ENCODE assay signal across 12 cellular contexts in genomic region chr2:191478754-191479679, GRCh38.
A peak's percentile ranks its signal among the peaks of the same experiment; 100 is the strongest.
DNase-seq lines count a peak whose midpoint lies in the region; TF ChIP-seq lines count a peak whose summit lies in the region.
"Had no signal": no experiment of that assay in that cellular context is flagged by ENCODE, and none has a peak within 500 bp of the region (broad histone marks: within the 10 kb centered on the region; RNA-seq: fewer than 3 reads in every experiment).

No MANE protein-coding gene starts in this region.

- H3K4me3 Mint-ChIP-seq in glutamatergic neuron (ENCODE audit: unreplicated experiment) (peak overlapping the region; percentile 48), CD14-positive monocyte (no peak overlapping the region)
- H3K4me3 Mint-ChIP-seq: activated naive CD8-positive, alpha-beta T cell treated with anti-CD3 and anti-CD28 coated beads, Interleukin-2, amount 10 ng/mL, durations not matched to agents 7 days and 5 days; immature natural killer cell had no signal

- H3K27ac Mint-ChIP-seq in glutamatergic neuron (ENCODE audit: unreplicated experiment), result peak overlapping the region; percentile 93
- no peak overlapping the region for H3K27ac Mint-ChIP-seq in CD14-positive monocyte
- H3K27ac Mint-ChIP-seq: activated naive CD8-positive, alpha-beta T cell treated with anti-CD3 and anti-CD28 coated beads, Interleukin-2, amount 10 ng/mL, durations not matched to agents 7 days and 5 days; immature natural killer cell had no signal

- peak; percentile 90 for DNase-seq in ELF-1 (ENCODE audit: low read depth, low spot score)
- DNase-seq in NCI-H82 treated with DMSO at 0.1 percent for 48 hours (lab: John Stamatoyannopoulos, UW; ENCODE audit: unreplicated experiment), result peak; percentile 36
- peak; percentile 50 for DNase-seq in glutamatergic neuron
- DNase-seq in pons (ENCODE audit: low spot score), result peak; percentile 26
- no peak for DNase-seq in head of caudate nucleus
- DNase-seq in NCI-H2029 (lab: John Stamatoyannopoulos, UW), result no peak
- DNase-seq in globus pallidus (ENCODE audit: low spot score), result no peak
- no peak for DNase-seq in CD14-positive monocyte (ENCODE audit: low spot score)
- DNase-seq: activated naive CD8-positive, alpha-beta T cell treated with anti-CD3 and anti-CD28 coated beads, Interleukin-2, amount 10 ng/mL, durations not matched to agents 7 days and 5 days; GF-D8; immature natural killer cell; T-helper 1 cell had no signal

- peaks cover 32% of the 10 kb centered on the region for H3K36me3 Mint-ChIP-seq in glutamatergic neuron (ENCODE audit: unreplicated experiment)
- H3K36me3 Mint-ChIP-seq in CD14-positive monocyte, result no peaks in the 10 kb centered on the region
- H3K36me3 Mint-ChIP-seq: activated naive CD8-positive, alpha-beta T cell treated with anti-CD3 and anti-CD28 coated beads, Interleukin-2, amount 10 ng/mL, durations not matched to agents 7 days and 5 days had no signal

- no peak for TF ChIP-seq CTCF in glutamatergic neuron (IDR thresholded peaks at IDR 0.05; ENCODE audit: partially characterized antibody, unreplicated experiment)
- TF ChIP-seq CTCF in CD14-positive monocyte (IDR thresholded peaks at IDR 0.05), result no peak

- H3K4me1 Mint-ChIP-seq in glutamatergic neuron (ENCODE audit: low read depth, unreplicated experiment) (peaks cover 15% of the 10 kb centered on the region), CD14-positive monocyte (peaks cover 1% of the 10 kb centered on the region)
- H3K4me1 Mint-ChIP-seq: activated naive CD8-positive, alpha-beta T cell treated with anti-CD3 and anti-CD28 coated beads, Interleukin-2, amount 10 ng/mL, durations not matched to agents 7 days and 5 days; immature natural killer cell had no signal

- intact Hi-C loops in head of caudate nucleus (cut with DNase I), result no loop called here
- intact Hi-C loops in CD14-positive monocyte (cut with micrococcal nuclease), result no loop called here

- H3K9me3 Mint-ChIP-seq in glutamatergic neuron (ENCODE audit: unreplicated experiment), result peaks cover 3% of the 10 kb centered on the region
- H3K9me3 Mint-ChIP-seq in CD14-positive monocyte, result peaks cover 17 to 28% (median 26%) of the 10 kb centered on the region in 7 donors

- H3K27me3 Mint-ChIP-seq in glutamatergic neuron (ENCODE audit: unreplicated experiment) (peaks cover 3% of the 10 kb centered on the region), CD14-positive monocyte (ENCODE audit: low read depth in 3 of 3) (peaks cover 0 to 4% (median 2%) of the 10 kb centered on the region in 3 donors)

Comparison
In these comparisons a context has a peak if more than half of its experiments do, and no peak if none do; other contexts are left out.
1. DNase-seq: peak in ELF-1 (single experiment), NCI-H82 treated with DMSO at 0.1 percent for 48 hours (single experiment), glutamatergic neuron (single experiment) and pons (single experiment); none in head of caudate nucleus (0 of 42), NCI-H2029 (single experiment), globus pallidus (single experiment) and CD14-positive monocyte (single experiment).